In genomic region chr7:130458256-130458655, GRCh38 we compare ENCODE assay signal across 14 cellular contexts. TPM values are rescaled to one million over a fixed set of nuclear protein-coding genes. Genes with fewer than 3 reads are reported as not detected.
A peak's percentile ranks its signal among the peaks of the same experiment; 100 is the strongest.
DNase-seq lines count a peak whose midpoint lies in the region; ATAC-seq lines count a peak whose summit lies in the region.
"Had no signal": no experiment of that assay in that cellular context is flagged by ENCODE, and none has a peak within 500 bp of the region (broad histone marks: within the 10 kb centered on the region; RNA-seq: fewer than 3 reads in every experiment).

No MANE protein-coding gene starts in this region.

- no peak overlapping the region for H2AK5ac ChIP-seq in mesenchymal stem cell (ENCODE audit: low read length, severe bottlenecking)

- no peaks in the 10 kb centered on the region for H3K27me3 Mint-ChIP-seq in activated CD8-positive, alpha-beta memory T cell treated with anti-CD3 and anti-CD28 coated beads, Interleukin-2, amount 10 ng/mL, durations not matched to agents 7 days and 5 days
- no peaks in the 10 kb centered on the region for H3K27me3 Mint-ChIP-seq in T-cell

- CTCF ChIA-PET in activated CD8-positive, alpha-beta memory T cell treated with anti-CD3 and anti-CD28 coated beads, Interleukin-2, amount 10 ng/mL, durations not matched to agents 7 days and 5 days (lab: Charles Lee) = no interaction called here
- CTCF ChIA-PET in T-cell (lab: Charles Lee) = no interaction called here

- H3K9me3 Mint-ChIP-seq in activated CD8-positive, alpha-beta memory T cell treated with anti-CD3 and anti-CD28 coated beads, Interleukin-2, amount 10 ng/mL, durations not matched to agents 7 days and 5 days (ENCODE audit: low read depth) = peaks cover 7% of the 10 kb centered on the region
- H3K9me3 Mint-ChIP-seq in T-cell = peaks cover 0 to 15% (median 3%) of the 10 kb centered on the region in 3 donors

- no peak overlapping the region for H4K8ac ChIP-seq in mesenchymal stem cell (ENCODE audit: low read length)

- H3K18ac ChIP-seq in mesenchymal stem cell (ENCODE audit: low read depth in 1 of 2, low read length in 2 of 2) = no peak overlapping the region

- no peak for DNase-seq in activated CD8-positive, alpha-beta memory T cell treated with anti-CD3 and anti-CD28 coated beads, Interleukin-2, amount 10 ng/mL, durations not matched to agents 7 days and 5 days
- DNase-seq in activated CD8-positive, alpha-beta memory T cell treated with anti-CD3 and anti-CD28 coated beads, Interleukin-2, amount 50 U/mL, for 48 hours = no peak
- DNase-seq in T-cell = no peak
- no peak for DNase-seq in stimulated activated naive CD8-positive, alpha-beta T cell treated with anti-CD3 and anti-CD28 coated beads, Interleukin-15, Interleukin-2, amounts not matched to agents 100 U/mL and 50 U/mL, for 24 hours
- DNase-seq in glomerular visceral epithelial cell (ENCODE audit: extremely low spot score) = no peak
- DNase-seq in germinal center (ENCODE audit: low spot score) = no peak
- DNase-seq in mesenchymal stem cell = no peak
- DNase-seq: colonic mucosa, KG1, mucosa of descending colon, retina had no signal

- no peak overlapping the region for H3K4me3 ChIP-seq in mesenchymal stem cell (ENCODE audit: insufficient read depth in 1 of 2, low read depth in 1 of 2, low read length in 2 of 2)
- H3K4me3 ChIP-seq: colonic mucosa, mucosa of descending colon, thoracic aorta had no signal

- H3K27ac Mint-ChIP-seq in activated CD8-positive, alpha-beta memory T cell treated with anti-CD3 and anti-CD28 coated beads, Interleukin-2, amount 10 ng/mL, durations not matched to agents 7 days and 5 days = peak overlapping the region; percentile 32
- peak overlapping the region; percentile 78 to 83 for H3K27ac Mint-ChIP-seq in T-cell
- H3K27ac Mint-ChIP-seq: activated naive CD4-positive, alpha-beta T cell treated with anti-CD3 and anti-CD28 coated beads, Interleukin-2, amount 50 U/mL, for 72 hours had no signal

- no peak overlapping the region for H2BK15ac ChIP-seq in mesenchymal stem cell (ENCODE audit: low read depth, poor library complexity, severe bottlenecking)

- peaks cover 9% of the 10 kb centered on the region for H3K4me1 Mint-ChIP-seq in activated CD8-positive, alpha-beta memory T cell treated with anti-CD3 and anti-CD28 coated beads, Interleukin-2, amount 10 ng/mL, durations not matched to agents 7 days and 5 days
- peaks cover 11 to 28% (median 12%) of the 10 kb centered on the region in 3 donors for H3K4me1 Mint-ChIP-seq in T-cell

- ATAC-seq in activated CD8-positive, alpha-beta memory T cell treated with anti-CD3 and anti-CD28 coated beads, Interleukin-2, amount 10 ng/mL, durations not matched to agents 7 days and 5 days = peak; percentile 76
- ATAC-seq in HG02763 (IDR thresholded peaks at IDR 0.05; ENCODE audit: unreplicated experiment) (peak; percentile 57), T-cell (replicated peaks in 1 of 4) (peak; percentile 60 to 73 (median 70))
- ATAC-seq in stimulated activated naive CD8-positive, alpha-beta T cell treated with anti-CD3 and anti-CD28 coated beads, Interleukin-15, Interleukin-2, amounts not matched to agents 100 U/mL and 50 U/mL, for 24 hours = peak; percentile 59
- ATAC-seq: mucosa of descending colon had no signal

- no peak overlapping the region for H2AFZ ChIP-seq in mesenchymal stem cell (ENCODE audit: low read depth, low read length)

- H3K23ac ChIP-seq in mesenchymal stem cell (ENCODE audit: low read length in 2 of 2) = no peak overlapping the region

- H3K9ac ChIP-seq in mesenchymal stem cell (ENCODE audit: low read length) = no peak overlapping the region

- H2BK120ac ChIP-seq in mesenchymal stem cell (ENCODE audit: low read depth, low read length) = no peak overlapping the region

- no CpG with 5 or more reads among the region's 2 CpGs for WGBS in mesenchymal stem cell

- H3K9me3 ChIP-seq in mesenchymal stem cell (ENCODE audit: control insufficient read depth, low read length) = peaks cover 16% of the 10 kb centered on the region
- H3K9me3 ChIP-seq: colonic mucosa, thoracic aorta had no signal

- no peaks in the 10 kb centered on the region for H3K79me1 ChIP-seq in mesenchymal stem cell (replicated peaks; ENCODE audit: low read length, poor library complexity, severe bottlenecking)

- H3K36me3 Mint-ChIP-seq in activated CD8-positive, alpha-beta memory T cell treated with anti-CD3 and anti-CD28 coated beads, Interleukin-2, amount 10 ng/mL, durations not matched to agents 7 days and 5 days = peaks cover 15% of the 10 kb centered on the region
- no peaks in the 10 kb centered on the region for H3K36me3 Mint-ChIP-seq in T-cell

- no peaks in the 10 kb centered on the region for H3K27me3 ChIP-seq in mesenchymal stem cell (ENCODE audit: control insufficient read depth in 1 of 2, insufficient read depth in 1 of 2, low read length in 2 of 2)
- H3K27me3 ChIP-seq: colonic mucosa had no signal

- H3K36me3 ChIP-seq in mesenchymal stem cell (ENCODE audit: control insufficient read depth in 1 of 2, insufficient read depth in 2 of 2, low read depth in 1 of 2, low read length in 2 of 2) = no peaks in the 10 kb centered on the region
- H3K36me3 ChIP-seq: colonic mucosa, thoracic aorta had no signal

- H3K27ac ChIP-seq in mesenchymal stem cell (ENCODE audit: low read length, poor library complexity, severe bottlenecking) = no peak overlapping the region
- H3K27ac ChIP-seq: colonic mucosa, thoracic aorta had no signal

- H3K4me3 Mint-ChIP-seq in activated CD8-positive, alpha-beta memory T cell treated with anti-CD3 and anti-CD28 coated beads, Interleukin-2, amount 10 ng/mL, durations not matched to agents 7 days and 5 days = no peak overlapping the region
- peak overlapping the region; percentile 50 to 72 (median 56) for H3K4me3 Mint-ChIP-seq in T-cell

- H2BK5ac ChIP-seq in mesenchymal stem cell (ENCODE audit: low read depth, low read length, poor library complexity, severe bottlenecking) = no peak overlapping the region

- no peak overlapping the region for H3K14ac ChIP-seq in mesenchymal stem cell (ENCODE audit: low read length in 2 of 2)

- POLR2A ChIA-PET in T-cell (lab: Charles Lee) = no interaction called here

- H3K4me2 ChIP-seq in mesenchymal stem cell (ENCODE audit: low read length, poor library complexity, severe bottlenecking) = no peak overlapping the region

- no peak overlapping the region for H4K91ac ChIP-seq in mesenchymal stem cell (ENCODE audit: low read length)

- no peak overlapping the region for H2BK12ac ChIP-seq in mesenchymal stem cell (ENCODE audit: low read length in 2 of 2)

- H3K4ac ChIP-seq in mesenchymal stem cell (ENCODE audit: low read depth in 1 of 2, low read length in 2 of 2) = no peak overlapping the region

- no peaks in the 10 kb centered on the region for H3K4me1 ChIP-seq in mesenchymal stem cell (ENCODE audit: control insufficient read depth, insufficient read depth, low read depth, low read length)
- H3K4me1 ChIP-seq: colonic mucosa had no signal

RNA-seq across cellular contexts. Expression of gene CEP41, which starts 17.4 kb away (rescaled TPM):
- total RNA-seq in activated CD8-positive, alpha-beta memory T cell treated with anti-CD3 and anti-CD28 coated beads, Interleukin-2, amount 10 ng/mL, durations not matched to agents 7 days and 5 days = 10 to 100 TPM; 22.0 to 23.3 TPM
- total RNA-seq in T-cell = 10 to 100 TPM in 1 of 5 donors, 1 to 10 TPM in 4; 6.3 to 13.6 (median 9.2) TPM
- polyA plus RNA-seq in mesenchymal stem cell (2013, experiment 1 of 2) = 15.1 TPM
- 17.7 TPM for polyA plus RNA-seq in mesenchymal stem cell (2013, experiment 2 of 2)

RNA-seq across cellular contexts. Expression of gene MEST, which starts 33.6 kb away (rescaled TPM):
- 1 to 10 TPM; 2.5 to 3.2 TPM for total RNA-seq in activated CD8-positive, alpha-beta memory T cell treated with anti-CD3 and anti-CD28 coated beads, Interleukin-2, amount 10 ng/mL, durations not matched to agents 7 days and 5 days
- 1 to 10 TPM; 3.1 to 8.2 (median 5.6) TPM for total RNA-seq in T-cell
- polyA plus RNA-seq in mesenchymal stem cell (2013, experiment 1 of 2) = 614 TPM
- polyA plus RNA-seq in mesenchymal stem cell (2013, experiment 2 of 2) = 634 TPM
